11 cellular contexts compared by ENCODE assay signal in genomic region chr3:51966016-51966415, GRCh38. TPM values are rescaled to one million over a fixed set of nuclear protein-coding genes. Genes with fewer than 3 reads are reported as not detected.
DNase-seq lines count a peak whose midpoint lies in the region; ATAC-seq, FAIRE-seq and TF ChIP-seq lines count a peak whose summit lies in the region.
"Had no signal": no experiment of that assay in that cellular context is flagged by ENCODE, and none has a peak within 500 bp of the region (broad histone marks: within the 10 kb centered on the region; RNA-seq: fewer than 3 reads in every experiment).

No MANE protein-coding gene starts in this region.

- H3K9me2 ChIP-seq in Loucy (replicated peaks; ENCODE audit: low read depth, low read length): no peaks in the 10 kb centered on the region

- FAIRE-seq in endothelial cell of umbilical vein (lab: Jason Lieb, UNC): no peak

- H3K36me3 ChIP-seq in BJ (ENCODE audit: control insufficient read depth, insufficient read depth, low read length): peaks cover 6% of the 10 kb centered on the region
- no peaks in the 10 kb centered on the region for H3K36me3 ChIP-seq in Loucy (ENCODE audit: insufficient read depth, low read length)
- no peaks in the 10 kb centered on the region for H3K36me3 ChIP-seq in endothelial cell of umbilical vein (ENCODE audit: control insufficient read depth in 2 of 2, extremely low read depth in 1 of 2, insufficient read depth in 2 of 2, low read length in 2 of 2)
- H3K36me3 ChIP-seq in prostate gland: no peaks in the 10 kb centered on the region

- H3K79me2 ChIP-seq in Loucy (ENCODE audit: insufficient read depth, low read length): peaks cover 5% of the 10 kb centered on the region; the same call in 1 of the 2 replicates
- H3K79me2 ChIP-seq in endothelial cell of umbilical vein (ENCODE audit: control insufficient read depth, insufficient read depth, low read length): no peaks in the 10 kb centered on the region

- ATAC-seq in GM21367 (IDR thresholded peaks at IDR 0.05; ENCODE audit: unreplicated experiment): no peak

- H4K20me1 ChIP-seq in Loucy (ENCODE audit: insufficient read depth, low read length, poor library complexity, severe bottlenecking): no peaks in the 10 kb centered on the region
- no peaks in the 10 kb centered on the region for H4K20me1 ChIP-seq in endothelial cell of umbilical vein (replicated peaks; ENCODE audit: control insufficient read depth, extremely low read depth, insufficient read depth, low read length)

- H3K4me2 ChIP-seq in Loucy (ENCODE audit: low read depth, low read length, poor library complexity, severe bottlenecking): peak overlapping the region; percentile 92
- H3K4me2 ChIP-seq in endothelial cell of umbilical vein (ENCODE audit: insufficient read depth, low read length): peak overlapping the region; percentile 83

- TF ChIP-seq CTCF in BJ (IDR thresholded peaks at IDR 0.05; ENCODE audit: insufficient read depth, low read depth, low read length) (no peak), Loucy (conservative IDR thresholded peaks at IDR 0.05; ENCODE audit: low read length) (no peak), endothelial cell of umbilical vein (IDR thresholded peaks at IDR 0.05; ENCODE audit: extremely low read depth in 1 of 2, insufficient read depth in 1 of 2, low read depth in 1 of 2, low read length in 2 of 2) (no peak), prostate gland (IDR thresholded peaks at IDR 0.05) (no peak)

- DNase-seq in BJ (ENCODE audit: low read depth) (no peak), endothelial cell of umbilical vein (ENCODE audit: low read depth, low spot score) (no peak), occipital lobe (lab: John Stamatoyannopoulos, UW) (peak; percentile 63), DMS 273 treated with DMSO at 0.1 percent for 48 hours (lab: John Stamatoyannopoulos, UW) (no peak), prostate gland (ENCODE audit: low spot score) (no peak), NCI-H1436 (lab: John Stamatoyannopoulos, UW) (no peak)
- DNase-seq: OCI-M1 had no signal

- H2AFZ ChIP-seq in Loucy (ENCODE audit: low read length) (no peak overlapping the region), endothelial cell of umbilical vein (ENCODE audit: low read depth, low read length) (no peak overlapping the region)

- no peak overlapping the region for H3K9ac ChIP-seq in Loucy (ENCODE audit: low read depth, low read length, poor library complexity, severe bottlenecking)
- no peak overlapping the region for H3K9ac ChIP-seq in endothelial cell of umbilical vein (replicated peaks; ENCODE audit: extremely low read depth, insufficient read depth, low read length)

- CTCF ChIA-PET in BJ (lab: Yijun Ruan, JAX): interaction anchor here (3.4 to 6.1 kb wide), 2 partner anchors 9 to 24 kb away, joined by 16 to 37 read pairs; partner anchors contain the start of genes ABHD14A, ABHD14B, PARP3 and RRP9
- CTCF ChIA-PET in endothelial cell of umbilical vein (lab: Charles Lee): no interaction called here

- BruUV-seq in endothelial cell of umbilical vein (replicated peaks; lab: Mats Ljungman, UMichigan): no TSS peak

- H3F3A ChIP-seq in Loucy (ENCODE audit: low read depth): peaks cover 4% of the 10 kb centered on the region; the same call in 1 of the 2 replicates

- H3K4me1 ChIP-seq in Loucy (ENCODE audit: insufficient read depth, low read length, poor library complexity, severe bottlenecking) (peaks cover 27% of the 10 kb centered on the region), endothelial cell of umbilical vein (ENCODE audit: control insufficient read depth, extremely low read depth, insufficient read depth, low read length) (peaks cover 4% of the 10 kb centered on the region), prostate gland (replicated peaks) (peaks cover 10% of the 10 kb centered on the region)

- H3K27me3 ChIP-seq in BJ (ENCODE audit: control insufficient read depth, insufficient read depth, low read length) (no peaks in the 10 kb centered on the region), Loucy (ENCODE audit: insufficient read depth, low read length, poor library complexity, severe bottlenecking) (no peaks in the 10 kb centered on the region), endothelial cell of umbilical vein (ENCODE audit: control insufficient read depth in 2 of 2, insufficient read depth in 2 of 2, low read length in 2 of 2) (no peaks in the 10 kb centered on the region), prostate gland (replicated peaks; ENCODE audit: insufficient read depth) (no peaks in the 10 kb centered on the region)
- H3K27me3 ChIP-seq: suprapubic skin had no signal

- TF ChIP-seq POLR2A in endothelial cell of umbilical vein (IDR thresholded peaks at IDR 0.05; ENCODE audit: low read depth, low read length) (no peak), prostate gland (IDR thresholded peaks at IDR 0.05) (no peak)

- H3K27ac ChIP-seq in endothelial cell of umbilical vein (ENCODE audit: insufficient read depth, low read depth, low read length) (no peak overlapping the region), prostate gland (no peak overlapping the region)
- H3K27ac ChIP-seq: KMS-11 had no signal

- intact Hi-C loops in endothelial cell of umbilical vein (cut with micrococcal nuclease): no loop called here
- intact Hi-C loops in prostate gland (cut with DNase I): no loop called here

- no peaks in the 10 kb centered on the region for H3K9me3 ChIP-seq in Loucy (ENCODE audit: insufficient read depth, low read depth, low read length)
- no peaks in the 10 kb centered on the region for H3K9me3 ChIP-seq in endothelial cell of umbilical vein (replicated peaks; ENCODE audit: control insufficient read depth, insufficient read depth, low read length)
- no peaks in the 10 kb centered on the region for H3K9me3 ChIP-seq in prostate gland
- H3K9me3 ChIP-seq: suprapubic skin had no signal

- peak overlapping the region; percentile 45 for H3K4me3 ChIP-seq in BJ (ENCODE audit: low read depth, low read length)
- H3K4me3 ChIP-seq in Loucy (ENCODE audit: low read length, poor library complexity, severe bottlenecking): peak overlapping the region; percentile 81
- H3K4me3 ChIP-seq in endothelial cell of umbilical vein (replicated peaks in 1 of 3; ENCODE audit: insufficient read depth in 1 of 3, low read depth in 1 of 3, low read length in 3 of 3): no peak overlapping the region
- H3K4me3 ChIP-seq in prostate gland: no peak overlapping the region

- 38% methylated on average over 2 of the region's 2 CpGs for WGBS in prostate gland

- dilution Hi-C loops in endothelial cell of umbilical vein (cut with MboI; ENCODE audit: extremely low pct_ligation_motif_present, low sequenced_read_pairs): no loop called here

- POLR2A ChIA-PET in BJ (lab: Charles Lee) (no interaction called here), endothelial cell of umbilical vein (lab: Charles Lee) (no interaction called here)

- no peaks in the 10 kb centered on the region for H3K9me1 ChIP-seq in endothelial cell of umbilical vein (replicated peaks; ENCODE audit: control insufficient read depth, extremely low read depth, insufficient read depth, low read length)

RNA-seq across cellular contexts. Expression of gene PCBP4, which starts 1.2 kb away (rescaled TPM):
- polyA plus RNA-seq in BJ (2011; rRNA removed) (55.9 and 88.7 TPM in 2 replicates), endothelial cell of umbilical vein (63.1 and 75.4 TPM in 2 replicates)
- 44.2 and 76.7 TPM in 2 replicates for polyA minus RNA-seq in BJ (2011; rRNA and poly(A)+ RNA removed)
- total RNA-seq in endothelial cell of umbilical vein (42.7 and 46.5 TPM in 2 replicates), occipital lobe (42.7 TPM), prostate gland (10 to 100 TPM; 74.0 to 74.1 TPM)
- 36.6 and 47.2 TPM in 2 replicates for polyA plus RNA-seq in endothelial cell of umbilical vein (2011; cell fraction: cytosol; rRNA removed)
- 168 and 200 TPM in 2 replicates for polyA plus RNA-seq in endothelial cell of umbilical vein (2011; cell fraction: nucleus; rRNA removed)
- 33.7 and 41.7 TPM in 2 replicates for polyA plus RNA-seq in endothelial cell of umbilical vein (2012)
- polyA minus RNA-seq in endothelial cell of umbilical vein: 27.4 and 28.6 TPM in 2 replicates
- 8.5 TPM for polyA minus RNA-seq in endothelial cell of umbilical vein (2011; cell fraction: cytosol; rRNA and poly(A)+ RNA removed)
- polyA minus RNA-seq in endothelial cell of umbilical vein (2011; cell fraction: nucleus; rRNA and poly(A)+ RNA removed): 12.5 and 18.1 TPM in 2 replicates

RNA-seq across cellular contexts. Expression of gene ABHD14B, which starts 7.8 kb away (rescaled TPM):
- polyA plus RNA-seq in BJ (2011; rRNA removed): 53.6 and 61.1 TPM in 2 replicates
- polyA minus RNA-seq in BJ (2011; rRNA and poly(A)+ RNA removed): 24.5 and 35.5 TPM in 2 replicates
- total RNA-seq in endothelial cell of umbilical vein: 15.8 and 20.5 TPM in 2 replicates
- 50.3 and 54.3 TPM in 2 replicates for polyA plus RNA-seq in endothelial cell of umbilical vein
- polyA plus RNA-seq in endothelial cell of umbilical vein (2011; cell fraction: cytosol; rRNA removed): 27.3 and 28.0 TPM in 2 replicates
- 17.2 TPM in 2 replicates for polyA plus RNA-seq in endothelial cell of umbilical vein (2011; cell fraction: nucleus; rRNA removed)
- 25.0 and 34.4 TPM in 2 replicates for polyA plus RNA-seq in endothelial cell of umbilical vein (2012)
- 33.9 and 36.6 TPM in 2 replicates for polyA minus RNA-seq in endothelial cell of umbilical vein
- polyA minus RNA-seq in endothelial cell of umbilical vein (2011; cell fraction: cytosol; rRNA and poly(A)+ RNA removed): 31.9 TPM
- polyA minus RNA-seq in endothelial cell of umbilical vein (2011; cell fraction: nucleus; rRNA and poly(A)+ RNA removed): 5.6 and 8.2 TPM in 2 replicates
- total RNA-seq in occipital lobe: 1.9 TPM
- total RNA-seq in prostate gland: 100 to 1,000 TPM in 1 of 2 donors, 10 to 100 TPM in 1; 53.7 to 128 TPM

RNA-seq across cellular contexts. Expression of gene ABHD14A, which starts 8.8 kb away (rescaled TPM):
- polyA plus RNA-seq in BJ (2011; rRNA removed) (10.7 and 16.5 TPM in 2 replicates), endothelial cell of umbilical vein (23.7 and 30.6 TPM in 2 replicates)
- polyA minus RNA-seq in BJ (2011; rRNA and poly(A)+ RNA removed): 7.0 and 8.8 TPM in 2 replicates
- total RNA-seq in endothelial cell of umbilical vein (6.6 and 8.2 TPM in 2 replicates), occipital lobe (20.6 TPM), prostate gland (10 to 100 TPM; 55.3 to 58.5 TPM)
- polyA plus RNA-seq in endothelial cell of umbilical vein (2011; cell fraction: cytosol; rRNA removed): 15.3 and 19.4 TPM in 2 replicates
- polyA plus RNA-seq in endothelial cell of umbilical vein (2011; cell fraction: nucleus; rRNA removed): 5.9 and 6.3 TPM in 2 replicates
- 7.2 and 7.6 TPM in 2 replicates for polyA plus RNA-seq in endothelial cell of umbilical vein (2012)
- polyA minus RNA-seq in endothelial cell of umbilical vein: 7.7 and 7.9 TPM in 2 replicates
- polyA minus RNA-seq in endothelial cell of umbilical vein (2011; cell fraction: cytosol; rRNA and poly(A)+ RNA removed): 16.3 TPM
- polyA minus RNA-seq in endothelial cell of umbilical vein (2011; cell fraction: nucleus; rRNA and poly(A)+ RNA removed): 1.5 TPM in 1 of 2 replicates, not detected in the other

RNA-seq across cellular contexts. Expression of gene GPR62, which starts 10.8 kb away (rescaled TPM):
- polyA plus RNA-seq in BJ (2011; rRNA removed): not detected in 2 replicates
- not detected in 2 replicates for polyA minus RNA-seq in BJ (2011; rRNA and poly(A)+ RNA removed)
- 0.15 TPM in 1 of 2 replicates, not detected in the other for total RNA-seq in endothelial cell of umbilical vein
- 0.04 TPM in 1 of 2 replicates, not detected in the other for polyA plus RNA-seq in endothelial cell of umbilical vein
- polyA plus RNA-seq in endothelial cell of umbilical vein (2011; cell fraction: cytosol; rRNA removed): 0.03 TPM in 1 of 2 replicates, not detected in the other
- polyA plus RNA-seq in endothelial cell of umbilical vein (2011; cell fraction: nucleus; rRNA removed): 0.07 and 0.10 TPM in 2 replicates
- 0.09 TPM in 1 of 2 replicates, not detected in the other for polyA plus RNA-seq in endothelial cell of umbilical vein (2012)
- not detected in 2 replicates for polyA minus RNA-seq in endothelial cell of umbilical vein
- not detected for polyA minus RNA-seq in endothelial cell of umbilical vein (2011; cell fraction: cytosol; rRNA and poly(A)+ RNA removed)
- polyA minus RNA-seq in endothelial cell of umbilical vein (2011; cell fraction: nucleus; rRNA and poly(A)+ RNA removed): not detected in 2 replicates
- total RNA-seq in occipital lobe: 0.62 TPM
- under 1 TPM; 0.41 to 0.97 TPM for total RNA-seq in prostate gland
- total RNA-seq: suprapubic skin had no signal

RNA-seq across cellular contexts. Expression of gene ACY1, which starts 17.3 kb away (rescaled TPM):
- polyA plus RNA-seq in BJ (2011; rRNA removed): 31.7 and 55.7 TPM in 2 replicates
- 35.6 and 69.7 TPM in 2 replicates for polyA minus RNA-seq in BJ (2011; rRNA and poly(A)+ RNA removed)
- total RNA-seq in endothelial cell of umbilical vein: 12.3 and 13.4 TPM in 2 replicates
- 32.9 and 41.2 TPM in 2 replicates for polyA plus RNA-seq in endothelial cell of umbilical vein
- 19.2 and 21.5 TPM in 2 replicates for polyA plus RNA-seq in endothelial cell of umbilical vein (2011; cell fraction: cytosol; rRNA removed)
- 26.2 and 28.1 TPM in 2 replicates for polyA plus RNA-seq in endothelial cell of umbilical vein (2011; cell fraction: nucleus; rRNA removed)
- polyA plus RNA-seq in endothelial cell of umbilical vein (2012): 14.0 and 23.9 TPM in 2 replicates
- polyA minus RNA-seq in endothelial cell of umbilical vein: 14.8 and 40.9 TPM in 2 replicates
- polyA minus RNA-seq in endothelial cell of umbilical vein (2011; cell fraction: cytosol; rRNA and poly(A)+ RNA removed): 32.8 TPM
- 7.0 and 7.5 TPM in 2 replicates for polyA minus RNA-seq in endothelial cell of umbilical vein (2011; cell fraction: nucleus; rRNA and poly(A)+ RNA removed)
- 2.8 TPM for total RNA-seq in occipital lobe
- total RNA-seq in prostate gland: 10 to 100 TPM; 42.1 to 82.6 TPM

Comparison
In these comparisons a context has a peak if more than half of its experiments do, and no peak if none do; other contexts are left out.
1. H3K4me3 ChIP-seq: peak in BJ (single experiment) and Loucy (single experiment); none in endothelial cell of umbilical vein (0 of 3) and prostate gland (0 of 2).